In genomic region chr14:39265032-39265431, GRCh38 we compare ENCODE assay signal across 8 cellular contexts. TPM values are rescaled to one million over a fixed set of nuclear protein-coding genes. Genes with fewer than 3 reads are reported as not detected.
DNase-seq lines count a peak whose midpoint lies in the region; ATAC-seq, FAIRE-seq and TF ChIP-seq lines count a peak whose summit lies in the region.

No MANE protein-coding gene starts in this region.

- peak overlapping the region; percentile 95 for H3K9ac ChIP-seq in SK-N-MC (ENCODE audit: insufficient read length)

- H3K27ac ChIP-seq in heart right ventricle (peak overlapping the region in 6 of 10 donors; percentile 97 to 100 (median 98)), SK-N-MC (peak overlapping the region; percentile 89; the same call in 1 of the 2 replicates), upper lobe of left lung (peak overlapping the region in 3 of 4 donors; percentile 96 to 99 (median 99))

- TF ChIP-seq CTCF in heart right ventricle (IDR thresholded peaks at IDR 0.05), result no peak
- TF ChIP-seq CTCF in upper lobe of left lung (IDR thresholded peaks at IDR 0.05), result no peak

- DNase-seq in heart right ventricle (no peak), left cardiac atrium (no peak), SK-N-MC (ENCODE audit: low read depth, low spot score) (no peak), inferior parietal cortex (ENCODE audit: extremely low spot score) (peak; percentile 10), upper lobe of left lung (no peak), H54 (ENCODE audit: insufficient read length, low spot score) (no peak)
- DNase-seq in activated CD8-positive, alpha-beta memory T cell treated with anti-CD3 and anti-CD28 coated beads for 24 hours, result no peak

- TF ChIP-seq POLR2A in upper lobe of left lung (IDR thresholded peaks at IDR 0.05) (no peak), H54 (IDR thresholded peaks at IDR 0.05; ENCODE audit: low read depth, low read length) (no peak)

- FAIRE-seq in H54 (lab: Jason Lieb, UNC), result no peak

- ATAC-seq in heart right ventricle (no peak), left cardiac atrium (no peak), upper lobe of left lung (ENCODE audit: low FRiP score in 2 of 2) (peak in 1 of 2 donors; percentile 52), HG02840 (IDR thresholded peaks at IDR 0.05; ENCODE audit: low FRiP score, unreplicated experiment) (no peak)

- intact Hi-C loops in heart right ventricle (cut with DNase I) (loop anchor here in 8 of 10 donors (5.0 to 10.0 kb wide), 7 partner anchors 88 to 170 kb away; partner anchors contain the start of genes FBXO33 (in 3 of the 8), TRAPPC6B (in 3 of the 8), GEMIN2 (in 2 of the 8) and PNN (in 2 of the 8)), left cardiac atrium (cut with DNase I) (loop anchor here in 1 of 2 donors (5.0 kb wide), 1 partner anchor 167 kb away; the partner anchor contains the start of gene FBXO33)

- H3K4me1 ChIP-seq in heart right ventricle (peaks cover 0 to 36% (median 28%) of the 10 kb centered on the region in 9 donors), upper lobe of left lung (peaks cover 16 to 29% (median 21%) of the 10 kb centered on the region in 4 donors)

- peaks cover 0 to 11% (median 0%) of the 10 kb centered on the region in 11 donors for H3K9me3 ChIP-seq in heart right ventricle
- H3K9me3 ChIP-seq in SK-N-MC (ENCODE audit: low read depth, low read length), result no peaks in the 10 kb centered on the region
- H3K9me3 ChIP-seq in upper lobe of left lung, result no peaks in the 10 kb centered on the region

- no peaks in the 10 kb centered on the region for H3K27me3 ChIP-seq in heart right ventricle
- H3K27me3 ChIP-seq in upper lobe of left lung, result no peaks in the 10 kb centered on the region

- H3K36me3 ChIP-seq in heart right ventricle (no peaks in the 10 kb centered on the region), SK-N-MC (ENCODE audit: insufficient read depth, low read length) (no peaks in the 10 kb centered on the region), upper lobe of left lung (no peaks in the 10 kb centered on the region)

- H3K4me3 ChIP-seq in heart right ventricle (peak overlapping the region in 9 of 10 donors; percentile 66 to 94 (median 88)), SK-N-MC (peak overlapping the region; percentile 97), upper lobe of left lung (peak overlapping the region in 3 of 4 donors; percentile 14 to 89 (median 63))

- WGBS in heart right ventricle, 2 donors, result 4 to 6% methylated on average over 2 of the region's 2 CpGs
- WGBS in upper lobe of left lung, 2 donors, result 9 to 14% methylated on average over 2 of the region's 2 CpGs

- no peak for TF ChIP-seq EP300 in upper lobe of left lung (IDR thresholded peaks at IDR 0.05)

RNA-seq across cellular contexts. Expression of gene MIA2, which starts 31.3 kb away (rescaled TPM):
- total RNA-seq in heart right ventricle (10 to 100 TPM; 17.8 to 34.2 (median 22.3) TPM), left cardiac atrium (10 to 100 TPM; 16.9 to 20.2 TPM), upper lobe of left lung (10 to 100 TPM; 13.0 to 56.8 (median 25.4) TPM)
- 10 to 100 TPM in 1 of 2 donors, 1 to 10 TPM in 1; 8.0 to 34.6 TPM for polyA plus RNA-seq in heart right ventricle
